1 cellular context compared by ENCODE assay signal in genomic region chr6:6659600-6660327, GRCh38.
TF ChIP-seq lines count a peak whose summit lies in the region.

No MANE protein-coding gene starts in this region.

TF ChIP-seq in GM12878, 131 proteins besides CTCF, POLR2A, EP300 and RAD21 (continued from another document and continues in another):
- TF ChIP-seq IKZF2 (IDR thresholded peaks at IDR 0.05) (peak; percentile 17 to 46; a peak in 1 of 4 replicates), TCF7 (IDR thresholded peaks at IDR 0.05; ENCODE audit: borderline replicate concordance) (no peak), SIN3A (IDR thresholded peaks at IDR 0.05; ENCODE audit: low read depth, low read length) (no peak), ATF7 (IDR thresholded peaks at IDR 0.05; ENCODE audit: low read depth) (0 out of 2 replicates have a peak, but pooled peaks have one; percentile 33), NBN (IDR thresholded peaks at IDR 0.05) (0 out of 2 replicates have a peak, but pooled peaks have one; percentile 19), HDAC6 (IDR thresholded peaks at IDR 0.05; ENCODE audit: unreplicated experiment) (no peak), EED (IDR thresholded peaks at IDR 0.05; ENCODE audit: low read depth) (peak; percentile 63), NFXL1 (IDR thresholded peaks at IDR 0.05; ENCODE audit: borderline replicate concordance) (no peak), PML (IDR thresholded peaks at IDR 0.05; ENCODE audit: low read length) (0 out of 2 replicates have a peak, but pooled peaks have one; percentile 58), MTA3 (IDR thresholded peaks at IDR 0.05; ENCODE audit: borderline replicate concordance, low read length) (no peak), MEF2B (IDR thresholded peaks at IDR 0.05; ENCODE audit: partially characterized antibody, poor library complexity, severe bottlenecking) (no peak), HDGF (IDR thresholded peaks at IDR 0.05) (no peak), LARP7 (IDR thresholded peaks at IDR 0.05) (no peak), YY1 (IDR thresholded peaks at IDR 0.05; ENCODE audit: low read depth, low read length) (no peak), CREB1 (IDR thresholded peaks at IDR 0.05; ENCODE audit: low read depth) (peak; percentile 48), TCF12 (IDR thresholded peaks at IDR 0.05; ENCODE audit: low read depth, low read length) (no peak), ZBTB40 (IDR thresholded peaks at IDR 0.05; ENCODE audit: borderline replicate concordance) (no peak), SIX5 (IDR thresholded peaks at IDR 0.05; ENCODE audit: low read depth, low read length, severe bottlenecking) (no peak), CEBPZ (IDR thresholded peaks at IDR 0.05; ENCODE audit: low read depth, low read length) (no peak), TCF3 (IDR thresholded peaks at IDR 0.05; ENCODE audit: borderline replicate concordance, insufficient read depth, low read depth, low read length) (no peak), KAT2A (conservative IDR thresholded peaks at IDR 0.05; ENCODE audit: control insufficient read depth, low read depth, low read length) (no peak), IRF3 (IDR thresholded peaks at IDR 0.05) (no peak), FOS (IDR thresholded peaks at IDR 0.05; ENCODE audit: borderline replicate concordance, extremely low read depth, insufficient read length) (no peak), BHLHE40 (IDR thresholded peaks at IDR 0.05; ENCODE audit: borderline replicate concordance in 1 of 2, low read depth in 2 of 2, low read length in 1 of 2) (peak in 1 of 2 experiments; percentile 60; a peak in 1 of 4 replicates), MTA2 (IDR thresholded peaks at IDR 0.05; ENCODE audit: low read depth) (peak; percentile 25; the same call in 1 of the 2 replicates), TAF1 (IDR thresholded peaks at IDR 0.05; ENCODE audit: borderline replicate concordance, low read depth, low read length) (no peak), PBX3 (IDR thresholded peaks at IDR 0.05; ENCODE audit: insufficient replicate concordance, low read depth, low read length) (no peak), JUNB (IDR thresholded peaks at IDR 0.05) (0 out of 2 replicates have a peak, but pooled peaks have one; percentile 3), ZNF384 (IDR thresholded peaks at IDR 0.05; ENCODE audit: borderline replicate concordance, low read depth, low read length) (no peak), GATAD2B (conservative IDR thresholded peaks at IDR 0.05; ENCODE audit: low read depth) (no peak), CREM (IDR thresholded peaks at IDR 0.05; ENCODE audit: low read depth) (peak; percentile 61; the same call in 1 of the 2 replicates), CHD1 (IDR thresholded peaks at IDR 0.05; ENCODE audit: low read depth, low read length) (no peak), ZBTB33 (IDR thresholded peaks at IDR 0.05) (no peak), RUNX3 (IDR thresholded peaks at IDR 0.05; ENCODE audit: low read length) (peak; percentile 57; the same call in 1 of the 2 replicates), HCFC1 (IDR thresholded peaks at IDR 0.05; ENCODE audit: low read length) (no peak), E2F4 (IDR thresholded peaks at IDR 0.05; ENCODE audit: low read depth, low read length) (no peak), MAX (IDR thresholded peaks at IDR 0.05; ENCODE audit: low read depth, low read length) (no peak), IKZF1 (conservative IDR thresholded peaks at IDR 0.05) (peak; percentile 38; the same call in 1 of the 2 replicates), BACH1 (IDR thresholded peaks at IDR 0.05; ENCODE audit: borderline replicate concordance) (no peak), BRCA1 (IDR thresholded peaks at IDR 0.05; ENCODE audit: low read depth, low read length) (no peak), ZSCAN29 (IDR thresholded peaks at IDR 0.05) (no peak), SUZ12 (IDR thresholded peaks at IDR 0.05; ENCODE audit: unreplicated experiment) (no peak), MXI1 (IDR thresholded peaks at IDR 0.05; ENCODE audit: low read depth, low read length) (no peak), PKNOX1 (IDR thresholded peaks at IDR 0.05) (0 out of 2 replicates have a peak, but pooled peaks have one; percentile 12), ZNF207 (IDR thresholded peaks at IDR 0.05; ENCODE audit: borderline replicate concordance) (no peak), RELB (IDR thresholded peaks at IDR 0.05; ENCODE audit: low read depth) (0 out of 2 replicates have a peak, but pooled peaks have one; percentile 16), STAT3 (IDR thresholded peaks at IDR 0.05; ENCODE audit: low read depth, low read length) (no peak), E4F1 (IDR thresholded peaks at IDR 0.05; ENCODE audit: borderline replicate concordance, partially characterized antibody) (no peak)
